In genomic region chr4:987689-988513, GRCh38 we compare ENCODE assay signal across 8 cellular contexts. TPM values are rescaled to one million over a fixed set of nuclear protein-coding genes. Genes with fewer than 3 reads are reported as not detected.
DNase-seq lines count a peak whose midpoint lies in the region; ATAC-seq and TF ChIP-seq lines count a peak whose summit lies in the region.

No MANE protein-coding gene starts in this region.

- no peaks in the 10 kb centered on the region for H3K9me3 ChIP-seq in MG63

- H3K36me3 ChIP-seq in MG63: no peaks in the 10 kb centered on the region

- peaks cover 9 to 12% of the 10 kb centered on the region in 2 donors for H3K4me1 Mint-ChIP-seq in natural killer cell treated with Interleukin-12 subunit alpha and Interleukin-12 subunit beta and Interleukin-15 and Interleukin-18, amount 100 ng/mL, for 72 hours (ENCODE audit: low read depth in 2 of 2)

- H3K36me3 Mint-ChIP-seq in natural killer cell treated with Interleukin-12 subunit alpha and Interleukin-12 subunit beta and Interleukin-15 and Interleukin-18, amount 100 ng/mL, for 72 hours: no peaks in the 10 kb centered on the region

- H3K27me3 ChIP-seq in MG63 (no peaks in the 10 kb centered on the region), dorsolateral prefrontal cortex (no peaks in the 10 kb centered on the region)

- H3K9me3 Mint-ChIP-seq in natural killer cell treated with Interleukin-12 subunit alpha and Interleukin-12 subunit beta and Interleukin-15 and Interleukin-18, amount 100 ng/mL, for 72 hours: no peaks in the 10 kb centered on the region

- peak overlapping the region in 22 of 59 donors; percentile 43 to 84 (median 74) for H3K27ac ChIP-seq in dorsolateral prefrontal cortex

- TF ChIP-seq CTCF in AG10803 (conservative IDR thresholded peaks at IDR 0.05; ENCODE audit: low read length): no peak
- no peak for TF ChIP-seq CTCF in dorsolateral prefrontal cortex (IDR thresholded peaks at IDR 0.05 in 54 of 56, conservative IDR thresholded peaks at IDR 0.05 in 2 of 56; ENCODE audit: low read depth in 1 of 56, partially characterized antibody in 56 of 56)

- peak overlapping the region; percentile 83 for H3K4me3 ChIP-seq in AG10803 (ENCODE audit: low read length)
- H3K4me3 ChIP-seq in MG63: peak overlapping the region; percentile 58
- H3K4me3 ChIP-seq in dorsolateral prefrontal cortex: peak overlapping the region; percentile 61 to 93 (median 79)

- intact Hi-C loops in dorsolateral prefrontal cortex (cut with DNase I): loop anchor here in 1 of 2 donors (5.0 to 10.0 kb wide), 2 partner anchors 56 to 203 kb away; partner anchors contain the start of genes GAK and TMEM175

- H3K27me3 Mint-ChIP-seq in natural killer cell treated with Interleukin-12 subunit alpha and Interleukin-12 subunit beta and Interleukin-15 and Interleukin-18, amount 100 ng/mL, for 72 hours: no peaks in the 10 kb centered on the region

- H3K4me3 Mint-ChIP-seq in natural killer cell treated with Interleukin-12 subunit alpha and Interleukin-12 subunit beta and Interleukin-15 and Interleukin-18, amount 100 ng/mL, for 72 hours: peak overlapping the region; percentile 78

- ATAC-seq in natural killer cell treated with Interleukin-12 subunit alpha and Interleukin-12 subunit beta and Interleukin-15 and Interleukin-18, amount 100 ng/mL, for 72 hours: no peak
- ATAC-seq in GM21717 (IDR thresholded peaks at IDR 0.05; ENCODE audit: unreplicated experiment): no peak

- DNase-seq in AG10803 (ENCODE audit: low read depth) (no peak), MG63 (no peak), dorsolateral prefrontal cortex (no peak), GM19240 (ENCODE audit: insufficient read length, low spot score) (no peak), HK-2 (ENCODE audit: unreplicated experiment) (no peak), NCI-H446 (lab: John Stamatoyannopoulos, UW) (no peak)
- DNase-seq in natural killer cell treated with Interleukin-12 subunit alpha and Interleukin-12 subunit beta and Interleukin-15 and Interleukin-18, amount 100 ng/mL, for 72 hours (ENCODE audit: low spot score): no peak

- H3K27ac Mint-ChIP-seq in natural killer cell treated with Interleukin-12 subunit alpha and Interleukin-12 subunit beta and Interleukin-15 and Interleukin-18, amount 100 ng/mL, for 72 hours: peak overlapping the region in 1 of 2 donors; percentile 68

RNA-seq across cellular contexts. Expression of gene IDUA, which starts 1.1 kb away (rescaled TPM):
- 3.4 and 13.5 TPM in 2 replicates for total RNA-seq in MG63 (2014; rRNA removed; shearing (Covaris generic); ENCODE audit: low replicate concordance)
- total RNA-seq in dorsolateral prefrontal cortex: 10 to 100 TPM; 25.5 to 80.1 (median 43.3) TPM
- total RNA-seq in natural killer cell treated with Interleukin-12 subunit alpha and Interleukin-12 subunit beta and Interleukin-15 and Interleukin-18, amount 100 ng/mL, for 72 hours: 10 to 100 TPM; 15.7 to 17.5 TPM

RNA-seq across cellular contexts. Expression of gene SLC26A1, which starts 5.3 kb away (rescaled TPM):
- not detected in 2 replicates for total RNA-seq in MG63 (2014; rRNA removed; shearing (Covaris generic); ENCODE audit: low replicate concordance)
- 1 to 10 TPM in 104 of 120 experiments, under 1 TPM in 16; 0.53 to 4.6 (median 1.6) TPM for total RNA-seq in dorsolateral prefrontal cortex
- total RNA-seq in natural killer cell treated with Interleukin-12 subunit alpha and Interleukin-12 subunit beta and Interleukin-15 and Interleukin-18, amount 100 ng/mL, for 72 hours: under 1 TPM in 1 of 2 donors, not detected in 1; 0.88 TPM

RNA-seq across cellular contexts. Expression of gene DGKQ, which starts 14.5 kb away (rescaled TPM):
- 6.7 and 7.4 TPM in 2 replicates for total RNA-seq in MG63 (2014; rRNA removed; shearing (Covaris generic); ENCODE audit: low replicate concordance)
- 10 to 100 TPM; 13.3 to 31.8 (median 23.2) TPM for total RNA-seq in dorsolateral prefrontal cortex
- 10 to 100 TPM; 15.4 to 19.6 TPM for total RNA-seq in natural killer cell treated with Interleukin-12 subunit alpha and Interleukin-12 subunit beta and Interleukin-15 and Interleukin-18, amount 100 ng/mL, for 72 hours

RNA-seq across cellular contexts. Expression of gene FGFRL1, which starts 23.5 kb away (rescaled TPM):
- total RNA-seq in MG63 (2014; rRNA removed; shearing (Covaris generic); ENCODE audit: low replicate concordance): 41.7 and 59.5 TPM in 2 replicates
- 100 to 1,000 TPM in 1 of 120 experiments, 10 to 100 TPM in 119; 18.7 to 109 (median 38.4) TPM for total RNA-seq in dorsolateral prefrontal cortex
- 10 to 100 TPM; 15.2 to 16.6 TPM for total RNA-seq in natural killer cell treated with Interleukin-12 subunit alpha and Interleukin-12 subunit beta and Interleukin-15 and Interleukin-18, amount 100 ng/mL, for 72 hours

RNA-seq across cellular contexts. Expression of gene TMEM175, which starts 55.6 kb away (rescaled TPM):
- total RNA-seq in MG63 (2014; rRNA removed; shearing (Covaris generic); ENCODE audit: low replicate concordance): 14.1 and 15.0 TPM in 2 replicates
- 100 to 1,000 TPM in 3 of 120 experiments, 10 to 100 TPM in 117; 25.9 to 119 (median 61.7) TPM for total RNA-seq in dorsolateral prefrontal cortex
- 10 to 100 TPM; 26.5 to 29.2 TPM for total RNA-seq in natural killer cell treated with Interleukin-12 subunit alpha and Interleukin-12 subunit beta and Interleukin-15 and Interleukin-18, amount 100 ng/mL, for 72 hours
